10 cellular contexts compared by ENCODE assay signal in genomic region chr11:27469333-27469680, GRCh38. TPM values are rescaled to one million over a fixed set of nuclear protein-coding genes. Genes with fewer than 3 reads are reported as not detected.
A peak's percentile ranks its signal among the peaks of the same experiment; 100 is the strongest.
DNase-seq lines count a peak whose midpoint lies in the region; ATAC-seq, FAIRE-seq and TF ChIP-seq lines count a peak whose summit lies in the region.
"Had no signal": no experiment of that assay in that cellular context is flagged by ENCODE, and none has a peak within 500 bp of the region (broad histone marks: within the 10 kb centered on the region; RNA-seq: fewer than 3 reads in every experiment).

No MANE protein-coding gene starts in this region.

- TF ChIP-seq EP300 in H1 (IDR thresholded peaks at IDR 0.05; ENCODE audit: borderline replicate concordance in 1 of 2, low read depth in 2 of 2, low read length in 2 of 2), result no peak

- H3K9me3 ChIP-seq in Panc1 (ENCODE audit: control insufficient read depth, insufficient read depth, low read depth, low read length), result no peaks in the 10 kb centered on the region
- H3K9me3 ChIP-seq in H1 (ENCODE audit: insufficient read depth in 2 of 2, low read depth in 1 of 2, low read length in 1 of 2), result no peaks in the 10 kb centered on the region
- no peaks in the 10 kb centered on the region for H3K9me3 ChIP-seq in mucosa of rectum (ENCODE audit: control insufficient read depth in 2 of 2, low read length in 2 of 2)
- H3K9me3 ChIP-seq in thoracic aorta, result no peaks in the 10 kb centered on the region

- no peaks in the 10 kb centered on the region for H3K27me3 Mint-ChIP-seq in stimulated activated memory B cell treated with anti-CD40 and anti-IgM and Interleukin-4, amounts not matched to agents 10 μg/mL and 1 μg/mL and 100 μg/mL, for 72 hours

- H3K4me1 ChIP-seq in Panc1 (ENCODE audit: control insufficient read depth, insufficient read depth, low read length) (peaks cover 44% of the 10 kb centered on the region), H1 (replicated peaks in 1 of 4; ENCODE audit: control insufficient read depth in 3 of 4, insufficient read depth in 4 of 4, low read length in 3 of 4) (peaks cover 0 to 24% (median 11%) of the 10 kb centered on the region in 4 experiments; a peak in 5 of 7 replicates), mucosa of rectum (ENCODE audit: control insufficient read depth in 2 of 2, insufficient read depth in 2 of 2, low read length in 2 of 2) (peaks cover 18 to 55% of the 10 kb centered on the region in 2 donors), thoracic aorta (ENCODE audit: control insufficient read depth in 1 of 2, low read depth in 2 of 2) (peaks cover 26 to 63% of the 10 kb centered on the region in 2 donors)
- H3K4me1 ChIP-seq: parathyroid adenoma had no signal

- no peak overlapping the region for H3K23ac ChIP-seq in H1 (ENCODE audit: insufficient read length)

- H3K14ac ChIP-seq in H1 (ENCODE audit: insufficient read length), result no peak overlapping the region

- 86% methylated on average over 3 of the region's 3 CpGs; no CpG with 5 or more reads in 1 of the 2 experiments for WGBS in H1 (ENCODE audit: extremely low coverage in 1 of 2, insufficient coverage in 1 of 2, insufficient read length in 1 of 2, insufficient replicate concordance in 2 of 2, low coverage in 1 of 2, low lambda C conversion rate in 2 of 2, missing lambda C conversion rate in 1 of 2), 2 experiments

- peaks cover 12% of the 10 kb centered on the region; the same call in 1 of the 2 replicates for H3K23me2 ChIP-seq in H1 (ENCODE audit: low read depth, low read length)

- in situ Hi-C loops in Panc1 (cut with HindIII; ENCODE audit: low pct_unique_long_range_greater_than_20kb, low sequenced_read_pairs), result no loop called here

- H3K4me1 Mint-ChIP-seq in stimulated activated memory B cell treated with anti-CD40 and anti-IgM and Interleukin-4, amounts not matched to agents 10 μg/mL and 1 μg/mL and 100 μg/mL, for 72 hours, result peaks cover 23% of the 10 kb centered on the region

- H4K8ac ChIP-seq in H1 (ENCODE audit: extremely low read depth, insufficient read depth, low read length), result no peak overlapping the region

- no peak for ATAC-seq in Panc1
- ATAC-seq in thoracic aorta (ENCODE audit: insufficient number of reproducible peaks, low FRiP score, low read depth), result no peak
- no peak for ATAC-seq in stimulated activated memory B cell treated with anti-CD40 and anti-IgM and Interleukin-4, amounts not matched to agents 10 μg/mL and 1 μg/mL and 100 μg/mL, for 72 hours
- no peak for ATAC-seq in HG03520 (IDR thresholded peaks at IDR 0.05; ENCODE audit: unreplicated experiment)

- H4K91ac ChIP-seq in H1 (replicated peaks; ENCODE audit: insufficient read length, low read length), result no peak overlapping the region

- TF ChIP-seq POLR2A in H1 (IDR thresholded peaks at IDR 0.05; ENCODE audit: control extremely low read depth in 1 of 2, low read depth in 2 of 2, low read length in 2 of 2), result no peak

- POLR2A ChIA-PET in Panc1 (lab: Charles Lee) (no interaction called here), H1 (lab: Charles Lee; ENCODE audit: partially characterized antibody) (interaction anchor here (0.6 kb wide), 1 partner anchor 16 kb away, joined by 3 read pairs; no protein-coding TSS in a partner anchor)

- H3K36me3 ChIP-seq in Panc1 (ENCODE audit: control insufficient read depth, insufficient read depth, low read length) (no peaks in the 10 kb centered on the region), H1 (ENCODE audit: control insufficient read depth in 2 of 4, insufficient read depth in 4 of 4, low read length in 3 of 4) (no peaks in the 10 kb centered on the region), mucosa of rectum (ENCODE audit: control insufficient read depth in 2 of 2, insufficient read depth in 2 of 2, low read length in 2 of 2) (no peaks in the 10 kb centered on the region), thoracic aorta (no peaks in the 10 kb centered on the region)

- no peak overlapping the region for H2AK5ac ChIP-seq in H1 (ENCODE audit: low read depth, low read length)

- H3K27ac ChIP-seq in Panc1 (ENCODE audit: low read length) (peak overlapping the region; percentile 79), H1 (ENCODE audit: low read depth, low read length) (no peak overlapping the region), mucosa of rectum (ENCODE audit: low read depth in 2 of 2, low read length in 2 of 2) (peak overlapping the region; percentile 82 to 91), thoracic aorta (no peak overlapping the region)
- H3K27ac ChIP-seq: parathyroid adenoma had no signal

- H3K27ac Mint-ChIP-seq in stimulated activated memory B cell treated with anti-CD40 and anti-IgM and Interleukin-4, amounts not matched to agents 10 μg/mL and 1 μg/mL and 100 μg/mL, for 72 hours, result no peak overlapping the region
- H3K27ac Mint-ChIP-seq: activated naive CD8-positive, alpha-beta T cell treated with anti-CD3 and anti-CD28 coated beads for 36 hours had no signal

- TF ChIP-seq RAD21 in H1 (IDR thresholded peaks at IDR 0.05 in 1 of 2, conservative IDR thresholded peaks at IDR 0.05 in 1 of 2; ENCODE audit: low read depth in 2 of 2, low read length in 2 of 2), result no peak

- CTCF ChIA-PET in Panc1 (lab: Charles Lee) (no interaction called here), H1 (lab: Charles Lee; ENCODE audit: partially characterized antibody) (interaction anchor here (0.6 kb wide), 1 partner anchor 29 kb away, joined by 3 read pairs; no protein-coding TSS in a partner anchor)

- H4K5ac ChIP-seq in H1 (ENCODE audit: insufficient read length, low read depth, low read length), result no peak overlapping the region

- H3K27me3 ChIP-seq in Panc1 (ENCODE audit: control insufficient read depth, insufficient read depth, low read length) (no peaks in the 10 kb centered on the region), H1 (replicated peaks in 1 of 4; ENCODE audit: control insufficient read depth in 3 of 4, extremely low read depth in 1 of 4, insufficient read depth in 3 of 4, low read length in 3 of 4) (no peaks in the 10 kb centered on the region; a peak in 1 of 7 replicates), mucosa of rectum (ENCODE audit: control insufficient read depth in 2 of 2, insufficient read depth in 2 of 2, low read length in 2 of 2) (peaks cover 0 to 2% of the 10 kb centered on the region in 2 donors), thoracic aorta (replicated peaks; ENCODE audit: insufficient read depth) (no peaks in the 10 kb centered on the region)

- DNase-seq in Panc1 (ENCODE audit: low read depth, low spot score), result no peak
- no peak for DNase-seq in H1 (ENCODE audit: low read depth in 1 of 2, low spot score in 2 of 2)
- DNase-seq in thoracic aorta (ENCODE audit: low spot score), result no peak
- no peak for DNase-seq in NCI-H1105 (lab: John Stamatoyannopoulos, UW)
- DNase-seq: activated naive CD8-positive, alpha-beta T cell treated with anti-CD3 and anti-CD28 coated beads for 36 hours; NCI-H446 treated with DMSO at 0.1 percent for 48 hours had no signal

- TF ChIP-seq CTCF in Panc1 (IDR thresholded peaks at IDR 0.05) (no peak), H1 (IDR thresholded peaks at IDR 0.05; ENCODE audit: control extremely low read depth in 1 of 3, insufficient read depth in 1 of 3, low read depth in 1 of 3, low read length in 3 of 3) (no peak), thoracic aorta (IDR thresholded peaks at IDR 0.05) (no peak)

- BruUV-seq in Panc1 (replicated peaks; lab: Mats Ljungman, UMichigan), result no TSS peak

- no peak overlapping the region for H2BK12ac ChIP-seq in H1 (ENCODE audit: low read depth, low read length)

- H3K9ac ChIP-seq in H1 (replicated peaks in 1 of 4; ENCODE audit: extremely low read depth in 1 of 4, low read depth in 3 of 4, low read length in 3 of 4), result peak overlapping the region in 1 of 4 experiments; percentile 13; a peak in 2 of 7 replicates
- H3K9ac ChIP-seq in mucosa of rectum (ENCODE audit: low read depth in 1 of 2, low read length in 2 of 2), result peak overlapping the region; percentile 79 to 86
- H3K9ac ChIP-seq: parathyroid adenoma had no signal

- H3K36me3 Mint-ChIP-seq in stimulated activated memory B cell treated with anti-CD40 and anti-IgM and Interleukin-4, amounts not matched to agents 10 μg/mL and 1 μg/mL and 100 μg/mL, for 72 hours, result no peaks in the 10 kb centered on the region
- H3K36me3 Mint-ChIP-seq: activated naive CD8-positive, alpha-beta T cell treated with anti-CD3 and anti-CD28 coated beads for 36 hours had no signal

- FAIRE-seq in H1 (lab: Jason Lieb, UNC), result no peak

- no peak overlapping the region for H3K4me3 Mint-ChIP-seq in stimulated activated memory B cell treated with anti-CD40 and anti-IgM and Interleukin-4, amounts not matched to agents 10 μg/mL and 1 μg/mL and 100 μg/mL, for 72 hours
- H3K4me3 Mint-ChIP-seq: activated naive CD8-positive, alpha-beta T cell treated with anti-CD3 and anti-CD28 coated beads for 36 hours had no signal

- H3K9me3 Mint-ChIP-seq in stimulated activated memory B cell treated with anti-CD40 and anti-IgM and Interleukin-4, amounts not matched to agents 10 μg/mL and 1 μg/mL and 100 μg/mL, for 72 hours, result no peaks in the 10 kb centered on the region
- H3K9me3 Mint-ChIP-seq: activated naive CD8-positive, alpha-beta T cell treated with anti-CD3 and anti-CD28 coated beads for 36 hours had no signal

- peak overlapping the region; percentile 67 to 71 for H3K4me3 ChIP-seq in Panc1 (ENCODE audit: low read depth in 2 of 2, low read length in 2 of 2)
- peak overlapping the region; percentile 79 to 94 (median 84); a peak in 6 of 8 replicates for H3K4me3 ChIP-seq in H1 (ENCODE audit: extremely low read depth in 1 of 4, insufficient read depth in 2 of 4, low read depth in 3 of 4, low read length in 4 of 4)
- peak overlapping the region; percentile 80 to 93 for H3K4me3 ChIP-seq in mucosa of rectum (ENCODE audit: low read length in 2 of 2)
- H3K4me3 ChIP-seq in thoracic aorta, result peak overlapping the region; percentile 85

- intact Hi-C loops in Panc1 (cut with micrococcal nuclease; ENCODE audit: unreplicated experiment), result no loop called here

- H3K56ac ChIP-seq in H1 (replicated peaks; ENCODE audit: insufficient read length, low read depth, low read length), result no peak overlapping the region

- no peak overlapping the region for H2BK5ac ChIP-seq in H1 (ENCODE audit: low read depth, low read length)

- no peak overlapping the region for H2BK15ac ChIP-seq in H1 (ENCODE audit: low read length)

- H3K4me2 ChIP-seq in H1 (ENCODE audit: insufficient read depth in 1 of 2, low read depth in 2 of 2, low read length in 2 of 2), result peak overlapping the region; percentile 40 to 95; a peak in 3 of 4 replicates

- peaks cover 60 to 77% of the 10 kb centered on the region in 2 experiments for H3K79me2 ChIP-seq in H1 (ENCODE audit: control insufficient read depth in 1 of 2, insufficient read depth in 2 of 2, low read length in 2 of 2)
- H3K79me2 ChIP-seq: parathyroid adenoma had no signal

- H3K4ac ChIP-seq in H1 (replicated peaks; ENCODE audit: insufficient read length, low read depth, low read length), result no peak overlapping the region

- H2AFZ ChIP-seq in H1 (ENCODE audit: low read length), result no peak overlapping the region
- H2AFZ ChIP-seq: parathyroid adenoma had no signal

- peaks cover 13 to 14% of the 10 kb centered on the region in 2 experiments for H4K20me1 ChIP-seq in H1 (replicated peaks in 1 of 2; ENCODE audit: control insufficient read depth in 1 of 2, insufficient read depth in 2 of 2, low read length in 2 of 2)

- no peak overlapping the region for H2BK20ac ChIP-seq in H1 (ENCODE audit: low read length)

- peaks cover 5% of the 10 kb centered on the region; the same call in 1 of the 2 replicates for H3K79me1 ChIP-seq in H1 (ENCODE audit: low read depth, low read length)

- H2BK120ac ChIP-seq in H1 (replicated peaks; ENCODE audit: low read depth, low read length), result no peak overlapping the region

- H3K18ac ChIP-seq in H1 (ENCODE audit: extremely low read depth, low read length), result no peak overlapping the region

RNA-seq across cellular contexts. Expression of gene LGR4, which starts 3.3 kb away (rescaled TPM):
- total RNA-seq in Panc1 (2021; ENCODE audit: unreplicated experiment) (61.8 TPM), thoracic aorta (10 to 100 TPM; 26.4 to 48.6 TPM)
- 71.4 TPM for polyA plus RNA-seq in Panc1 (2012; ENCODE audit: insufficient read length)
- total RNA-seq in H1 (2021; fragmentation: NEBNext Ultra II Directional; extraction: Animal tissue kit (Norgen Biotek cat#: 25700)), result 57.6 and 61.7 TPM in 2 replicates
- polyA plus RNA-seq in H1 (2011; rRNA removed), result 21.9 and 26.6 TPM in 2 replicates
- polyA plus RNA-seq in H1 (2011; cell fraction: cytosol; rRNA removed), result 29.3 TPM
- polyA plus RNA-seq in H1 (2011; cell fraction: nucleus; rRNA removed), result 42.1 TPM
- polyA plus RNA-seq in H1 (2012, experiment 1 of 2), result 21.3 to 30.0 TPM (median 27.5 TPM) in 4 replicates
- polyA plus RNA-seq in H1 (2012, experiment 2 of 2), result 2.0 TPM
- polyA plus RNA-seq in H1 (2013, experiment 1 of 2), result 38.0 TPM
- polyA plus RNA-seq in H1 (2013, experiment 2 of 2), result 39.9 TPM
- 165 and 166 TPM in 2 replicates for polyA minus RNA-seq in H1 (2011; rRNA and poly(A)+ RNA removed)
- polyA minus RNA-seq in H1 (2011; cell fraction: cytosol; rRNA and poly(A)+ RNA removed), result 77.4 TPM
- 154 TPM for polyA minus RNA-seq in H1 (2011; cell fraction: nucleus; rRNA and poly(A)+ RNA removed)

RNA-seq across cellular contexts. Expression of gene LIN7C, which starts 37.3 kb away (rescaled TPM):
- total RNA-seq in Panc1 (2021; ENCODE audit: unreplicated experiment), result 44.2 TPM
- 4.6 TPM for polyA plus RNA-seq in Panc1 (2012; ENCODE audit: insufficient read length)
- total RNA-seq in H1 (2021; fragmentation: NEBNext Ultra II Directional; extraction: Animal tissue kit (Norgen Biotek cat#: 25700)), result 41.7 and 42.7 TPM in 2 replicates
- 8.3 and 10.5 TPM in 2 replicates for polyA plus RNA-seq in H1 (2011; rRNA removed)
- polyA plus RNA-seq in H1 (2011; cell fraction: cytosol; rRNA removed), result 11.8 TPM
- polyA plus RNA-seq in H1 (2011; cell fraction: nucleus; rRNA removed), result 3.3 TPM
- polyA plus RNA-seq in H1 (2012, experiment 1 of 2), result 4.0 to 11.3 TPM (median 4.7 TPM) in 4 replicates
- 1.4 TPM for polyA plus RNA-seq in H1 (2012, experiment 2 of 2)
- 19.6 TPM for polyA plus RNA-seq in H1 (2013, experiment 1 of 2)
- 18.3 TPM for polyA plus RNA-seq in H1 (2013, experiment 2 of 2)
- 8.1 and 9.9 TPM in 2 replicates for polyA minus RNA-seq in H1 (2011; rRNA and poly(A)+ RNA removed)
- 10.2 TPM for polyA minus RNA-seq in H1 (2011; cell fraction: cytosol; rRNA and poly(A)+ RNA removed)
- polyA minus RNA-seq in H1 (2011; cell fraction: nucleus; rRNA and poly(A)+ RNA removed), result 10.8 TPM
- total RNA-seq in thoracic aorta, result 10 to 100 TPM; 26.9 to 51.3 TPM

Comparison
In these comparisons a context has a peak if more than half of its experiments do, and no peak if none do; other contexts are left out.
1. H3K27ac ChIP-seq: peak in Panc1 (single experiment) and mucosa of rectum (2 of 2); none in H1 (single experiment) and thoracic aorta (0 of 2).
2. Peak in every context shown above with its lines, with median percentiles within 50 percentile points of each other: H3K4me3 ChIP-seq.